ENCODE assay signal across 8 cellular contexts in genomic region chr18:55477537-55478300, GRCh38.
DNase-seq lines count a peak whose midpoint lies in the region; ATAC-seq and TF ChIP-seq lines count a peak whose summit lies in the region.

No MANE protein-coding gene starts in this region.

- no peaks in the 10 kb centered on the region for H3K27me3 Mint-ChIP-seq in type B pancreatic cell

- H3K4me1 ChIP-seq in Peyer's patch: no peaks in the 10 kb centered on the region
- H3K4me1 ChIP-seq in lung (ENCODE audit: control insufficient read depth in 2 of 2, insufficient read depth in 2 of 2, low read length in 2 of 2): peaks cover 1 to 11% of the 10 kb centered on the region in 2 donors

- H3K27ac ChIP-seq in Peyer's patch: peak overlapping the region; percentile 38 to 73 (median 52)
- H3K27ac ChIP-seq in lung (ENCODE audit: low read depth in 1 of 2, low read length in 1 of 2): peak overlapping the region; percentile 61 to 90

- H3K9me3 ChIP-seq in Peyer's patch (no peaks in the 10 kb centered on the region), lung (ENCODE audit: control insufficient read depth in 2 of 2, insufficient read depth in 1 of 2, low read length in 1 of 2) (no peaks in the 10 kb centered on the region)

- ATAC-seq in GM18519 (IDR thresholded peaks at IDR 0.05; ENCODE audit: low FRiP score, unreplicated experiment): peak; percentile 79
- peak; percentile 75 for ATAC-seq in HG03045 (IDR thresholded peaks at IDR 0.05; ENCODE audit: unreplicated experiment)
- ATAC-seq in lung (ENCODE audit: insufficient read depth, low FRiP score): no peak

- peaks cover 12% of the 10 kb centered on the region for H3K36me3 Mint-ChIP-seq in type B pancreatic cell

- H3K4me3 Mint-ChIP-seq in type B pancreatic cell: peak overlapping the region; percentile 64

- H3K4me1 Mint-ChIP-seq in type B pancreatic cell (ENCODE audit: unreplicated experiment): peaks cover 38% of the 10 kb centered on the region

- peak; percentile 18 for TF ChIP-seq CTCF in AG09319 (IDR thresholded peaks at IDR 0.05; ENCODE audit: low read depth, low read length)
- TF ChIP-seq CTCF in Peyer's patch (IDR thresholded peaks at IDR 0.05): peak in 2 of 6 experiments; percentile 10 to 21
- no peak for TF ChIP-seq CTCF in lung (IDR thresholded peaks at IDR 0.05; ENCODE audit: control extremely low read depth, extremely low read depth)
- peak; percentile 27 for TF ChIP-seq CTCF in type B pancreatic cell (conservative IDR thresholded peaks at IDR 0.05)

- DNase-seq in AG09319 (ENCODE audit: extremely low read depth, low read depth) (no peak), Peyer's patch (no peak), lung (ENCODE audit: low spot score) (no peak), type B pancreatic cell (ENCODE audit: extremely low spot score, unreplicated experiment) (no peak), D341Med (ENCODE audit: low spot score) (no peak)
- DNase-seq in central memory CD4-positive, alpha-beta T cell: peak; percentile 1

- H3K27ac Mint-ChIP-seq in type B pancreatic cell: peak overlapping the region; percentile 60

- no peaks in the 10 kb centered on the region for H3K27me3 ChIP-seq in Peyer's patch
- H3K27me3 ChIP-seq in lung (ENCODE audit: control insufficient read depth, insufficient read depth): no peaks in the 10 kb centered on the region

- H3K36me3 ChIP-seq in Peyer's patch (no peaks in the 10 kb centered on the region), lung (ENCODE audit: control insufficient read depth in 2 of 2, insufficient read depth in 2 of 2, low read length in 2 of 2) (no peaks in the 10 kb centered on the region)

- 23 to 25% methylated on average over 9 of the region's 9 CpGs for WGBS in lung, 2 donors

- H3K4me3 ChIP-seq in Peyer's patch (peak overlapping the region; percentile 25 to 41 (median 39)), lung (peak overlapping the region; percentile 14)

- peaks cover 7% of the 10 kb centered on the region for H3K9me3 Mint-ChIP-seq in type B pancreatic cell

- no peak for TF ChIP-seq POLR2A in Peyer's patch (IDR thresholded peaks at IDR 0.05)
